Comparison of ENCODE assay signal across 12 cellular contexts in the genomic region with DNA sequence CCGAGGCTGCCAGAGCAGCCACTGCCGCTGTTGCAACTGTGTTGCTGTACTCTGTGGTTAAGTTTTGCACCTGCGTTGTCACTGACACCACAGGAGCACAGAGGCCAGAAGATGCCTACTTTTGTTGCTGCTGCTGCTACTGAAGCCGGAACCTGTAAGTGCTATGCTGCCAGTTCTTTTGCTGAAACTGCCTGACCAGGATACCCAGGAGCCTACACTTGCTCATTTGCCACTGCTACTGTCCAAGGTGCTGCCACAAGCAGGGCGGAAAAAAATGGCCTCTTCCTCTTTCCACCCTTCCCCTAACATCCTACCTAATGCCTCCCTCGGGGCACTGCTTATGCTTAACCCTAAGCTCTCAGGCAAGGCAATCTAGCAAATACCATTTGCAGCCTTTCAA. TPM values are rescaled to one million over a fixed set of nuclear protein-coding genes. Genes with fewer than 3 reads are reported as not detected.
DNase-seq lines count a peak whose midpoint lies in the region; ATAC-seq and TF ChIP-seq lines count a peak whose summit lies in the region.
"Had no signal": no experiment of that assay in that cellular context is flagged by ENCODE, and none has a peak within 500 bp of the region (broad histone marks: within the 10 kb centered on the region; RNA-seq: fewer than 3 reads in every experiment).

No MANE protein-coding gene starts in this region.

- no peak overlapping the region for H3K4me3 ChIP-seq in NT2/D1 (ENCODE audit: insufficient read length, low read depth)
- no peak overlapping the region for H3K4me3 ChIP-seq in fibroblast of mammary gland (ENCODE audit: control insufficient read depth, low read depth, low read length)
- H3K4me3 ChIP-seq in prostate gland = no peak overlapping the region
- H3K4me3 ChIP-seq: BLaER1, pancreas had no signal

- no peaks in the 10 kb centered on the region for H3K27me3 ChIP-seq in NT2/D1 (ENCODE audit: insufficient read depth, insufficient read length)
- H3K27me3 ChIP-seq in prostate gland (replicated peaks; ENCODE audit: insufficient read depth) = no peaks in the 10 kb centered on the region
- H3K27me3 ChIP-seq: BLaER1, pancreas had no signal

- intact Hi-C loops in left ventricle myocardium superior (cut with micrococcal nuclease) = no loop called here
- intact Hi-C loops in cardiac septum (cut with DNase I) = no loop called here
- intact Hi-C loops in prostate gland (cut with DNase I) = no loop called here

- H3K27ac ChIP-seq in prostate gland = no peak overlapping the region
- H3K27ac ChIP-seq: BLaER1, pancreas had no signal

- H3K36me3 ChIP-seq in NT2/D1 (ENCODE audit: insufficient read depth, insufficient read length, low read length) (no peaks in the 10 kb centered on the region), prostate gland (no peaks in the 10 kb centered on the region)
- H3K36me3 ChIP-seq: BLaER1, pancreas had no signal

- H3K4me1 ChIP-seq in NT2/D1 (ENCODE audit: insufficient read depth, insufficient read length) (no peaks in the 10 kb centered on the region), prostate gland (replicated peaks) (no peaks in the 10 kb centered on the region)
- H3K4me1 ChIP-seq: BLaER1, pancreas had no signal

- H3K9ac ChIP-seq in NT2/D1 (ENCODE audit: insufficient read length, low read depth) = no peak overlapping the region
- H3K9ac ChIP-seq: BLaER1 had no signal

- WGBS in prostate gland = 43% methylated on average over 6 of the region's 6 CpGs

- TF ChIP-seq POLR2A in prostate gland (IDR thresholded peaks at IDR 0.05) = no peak

- no peaks in the 10 kb centered on the region for H3K9me3 ChIP-seq in NT2/D1 (ENCODE audit: insufficient read depth, low read length)
- no peaks in the 10 kb centered on the region for H3K9me3 ChIP-seq in prostate gland
- H3K9me3 ChIP-seq: BLaER1, pancreas had no signal

- DNase-seq in left ventricle myocardium superior (no peak), cardiac septum (ENCODE audit: low spot score) (no peak), NT2/D1 (ENCODE audit: low read depth, low spot score) (peak; percentile 47), fibroblast of mammary gland (ENCODE audit: low read depth) (peak; percentile 3), prostate gland (ENCODE audit: low spot score) (no peak)
- DNase-seq in effector CD4-positive, alpha-beta T cell = no peak
- no peak for DNase-seq in central memory CD4-positive, alpha-beta T cell
- DNase-seq: activated CD4-positive, CD25-positive, alpha-beta regulatory T cell; activated gamma-delta T cell treated with Interleukin-2 at 50 U/mL for 16 hours; pancreas had no signal

- peak; percentile 27 for ATAC-seq in left ventricle myocardium superior
- no peak for ATAC-seq in HG02588 (IDR thresholded peaks at IDR 0.05; ENCODE audit: unreplicated experiment)
- ATAC-seq: pancreas had no signal

- TF ChIP-seq CTCF in fibroblast of mammary gland (conservative IDR thresholded peaks at IDR 0.05; ENCODE audit: control insufficient read depth, insufficient read depth, low read depth, low read length) (no peak), prostate gland (IDR thresholded peaks at IDR 0.05) (no peak)

RNA-seq across cellular contexts. Expression of a gene that starts 29.0 kb away (rescaled TPM):
- total RNA-seq in left ventricle myocardium superior (20.7 TPM), cardiac septum (27.3 TPM), prostate gland (10 to 100 TPM; 13.6 to 16.9 TPM)

Comparison
In these comparisons a context has a peak if more than half of its experiments do, and no peak if none do; other contexts are left out.
1. DNase-seq: peak in NT2/D1 (single experiment) and fibroblast of mammary gland (single experiment); none in left ventricle myocardium superior (single experiment), cardiac septum (single experiment), effector CD4-positive, alpha-beta T cell (single experiment), central memory CD4-positive, alpha-beta T cell (single experiment) and prostate gland (single experiment).